In the genomic region with DNA sequence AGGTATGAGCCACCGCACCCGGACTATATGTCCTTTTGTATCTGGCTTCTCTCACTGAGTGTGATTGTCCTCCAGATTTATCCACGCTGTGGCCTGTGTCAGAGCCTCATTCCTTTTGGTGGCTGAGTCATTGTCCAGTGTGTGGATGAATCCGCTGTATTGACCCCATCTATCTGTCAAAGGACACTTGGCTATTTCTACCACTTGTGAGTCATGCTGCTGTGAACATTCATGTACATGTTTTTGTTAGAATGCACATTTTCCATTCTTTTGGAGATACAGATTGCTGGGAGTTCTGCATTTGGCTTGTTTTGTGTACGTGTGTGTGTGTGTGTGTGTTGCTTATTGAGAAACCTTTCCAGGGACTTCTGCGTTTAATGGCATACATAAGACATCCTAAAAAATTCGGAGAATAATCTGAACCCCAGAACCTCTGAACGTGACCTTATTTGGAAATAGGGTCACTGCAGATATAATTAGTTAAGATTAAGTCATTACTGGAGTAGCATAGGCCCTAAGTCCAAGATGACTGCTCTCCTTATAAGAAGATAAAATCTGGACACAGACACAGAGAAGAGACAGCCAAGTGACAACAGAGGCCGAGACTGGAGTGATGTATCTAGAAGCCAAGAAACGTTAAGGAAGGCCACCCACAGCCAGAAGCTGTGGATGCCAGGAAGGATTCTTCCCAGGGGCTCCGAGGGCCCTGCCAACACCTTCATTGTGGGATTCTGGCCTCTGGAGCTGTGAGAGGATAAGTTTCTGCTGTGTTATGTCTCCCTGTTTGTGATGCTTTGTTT, we compare ENCODE assay signal across 10 cellular contexts.
DNase-seq lines count a peak whose midpoint lies in the region; ATAC-seq and TF ChIP-seq lines count a peak whose summit lies in the region.
"Had no signal": no experiment of that assay in that cellular context is flagged by ENCODE, and none has a peak within 500 bp of the region (broad histone marks: within the 10 kb centered on the region; RNA-seq: fewer than 3 reads in every experiment).

No MANE protein-coding gene starts in this region.

- ATAC-seq in RWPE2 (ENCODE audit: low read depth) = peak; percentile 47; the same call in 2 of the 3 replicates

- H3K27ac ChIP-seq in RWPE2 (ENCODE audit: poor library complexity, severe bottlenecking) = no peak overlapping the region

- peaks cover 3% of the 10 kb centered on the region for H3K36me3 ChIP-seq in RWPE2 (ENCODE audit: low read depth)

- H3K4me1 ChIP-seq in RWPE2 (ENCODE audit: insufficient read depth, poor library complexity, severe bottlenecking) = no peaks in the 10 kb centered on the region
- H3K4me1 ChIP-seq: Caco-2 had no signal

- DNase-seq in AG20443 (ENCODE audit: low spot score) (peak; percentile 81), RWPE2 (ENCODE audit: low spot score) (no peak), fibroblast of gingiva (ENCODE audit: low read depth) (peak; percentile 93), pons (ENCODE audit: low spot score) (peak; percentile 56), NCI-H82 treated with DMSO at 0.1 percent for 48 hours (lab: John Stamatoyannopoulos, UW; ENCODE audit: unreplicated experiment) (no peak), NCI-H2081 (lab: John Stamatoyannopoulos, UW) (no peak), SIG-M5 treated with dmso at 0.1 percent for 504 hours (lab: John Stamatoyannopoulos, UW; ENCODE audit: unreplicated experiment) (no peak), GM10248 (ENCODE audit: extremely low spot score) (no peak)
- DNase-seq: Caco-2; effector memory CD4-positive, alpha-beta T cell had no signal

- no peak overlapping the region for H3K4me3 ChIP-seq in RWPE2 (ENCODE audit: severe bottlenecking)

- CTCF ChIA-PET in GM10248 (lab: Yijun Ruan, JAX) = no interaction called here

- H3K27me3 ChIP-seq in RWPE2 (ENCODE audit: insufficient read depth, poor library complexity, severe bottlenecking) = peaks cover 7% of the 10 kb centered on the region

- POLR2A ChIA-PET in GM10248 (lab: Yijun Ruan, JAX) = no interaction called here

- H3K9me3 ChIP-seq in RWPE2 (ENCODE audit: severe bottlenecking) = no peaks in the 10 kb centered on the region
- H3K9me3 ChIP-seq: Caco-2 had no signal

- TF ChIP-seq CTCF in RWPE2 (IDR thresholded peaks at IDR 0.05; ENCODE audit: poor library complexity, severe bottlenecking) = no peak
- no peak for TF ChIP-seq CTCF in GM10248 (IDR thresholded peaks at IDR 0.05; ENCODE audit: control extremely low read depth, extremely low read depth, low read depth, missing control alignments)

Comparison
In these comparisons a context has a peak if more than half of its experiments do, and no peak if none do; other contexts are left out.
1. DNase-seq: peak in AG20443 (single experiment), fibroblast of gingiva (single experiment) and pons (single experiment); none in RWPE2 (single experiment), NCI-H82 treated with DMSO at 0.1 percent for 48 hours (single experiment), NCI-H2081 (0 of 2), SIG-M5 treated with dmso at 0.1 percent for 504 hours (single experiment) and GM10248 (single experiment).